18 cellular contexts compared by ENCODE assay signal in the genomic region with DNA sequence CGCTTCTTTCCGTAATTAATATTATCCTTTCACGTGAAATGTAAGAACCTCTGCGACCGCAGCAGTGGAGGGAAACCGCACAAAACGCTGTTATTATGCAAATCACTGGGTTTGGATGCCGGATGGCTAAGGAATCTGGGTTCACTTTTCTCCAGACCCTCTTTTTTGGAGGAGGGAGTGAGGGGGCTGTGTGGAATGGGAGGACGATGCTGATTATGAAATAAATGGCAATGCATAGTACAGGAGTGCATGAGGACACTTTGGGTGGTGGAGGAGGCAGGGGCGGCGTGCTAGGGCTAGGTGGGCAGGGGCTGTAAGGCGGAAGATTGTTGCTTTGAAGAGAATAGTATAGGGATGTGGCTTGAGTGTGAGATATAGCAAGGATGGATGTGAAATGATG. TPM values are rescaled to one million over a fixed set of nuclear protein-coding genes. Genes with fewer than 3 reads are reported as not detected.
DNase-seq lines count a peak whose midpoint lies in the region; ATAC-seq and TF ChIP-seq lines count a peak whose summit lies in the region.
"Had no signal": no experiment of that assay in that cellular context is flagged by ENCODE, and none has a peak within 500 bp of the region (broad histone marks: within the 10 kb centered on the region; RNA-seq: fewer than 3 reads in every experiment).

No MANE protein-coding gene starts in this region.

- H3K4me1 Mint-ChIP-seq in T-cell = peaks cover 21 to 23% (median 22%) of the 10 kb centered on the region in 3 donors

- in situ Hi-C loops in gastrocnemius medialis (cut with MboI; ENCODE audit: low sequenced_read_pairs in 4 of 4) = no loop called here

- intact Hi-C loops in gastrocnemius medialis (cut with DNase I; ENCODE audit: low total_unique reads) = no loop called here

- ATAC-seq in T-cell (replicated peaks in 1 of 4) (no peak), gastrocnemius medialis (no peak)
- ATAC-seq: effector memory CD8-positive, alpha-beta T cell; left lobe of liver; Panc1 had no signal

- no peaks in the 10 kb centered on the region for H3K9me3 ChIP-seq in iPS-15b (ENCODE audit: control insufficient read depth, insufficient read depth, low read length)
- H3K9me3 ChIP-seq in gastrocnemius medialis = no peaks in the 10 kb centered on the region
- H3K9me3 ChIP-seq in Peyer's patch = no peaks in the 10 kb centered on the region
- H3K9me3 ChIP-seq: neutrophil had no signal

- peaks cover 11% of the 10 kb centered on the region for H3K27me3 ChIP-seq in iPS-15b (ENCODE audit: control insufficient read depth, insufficient read depth, low read length)
- peaks cover 0 to 20% (median 8%) of the 10 kb centered on the region in 3 donors for H3K27me3 ChIP-seq in gastrocnemius medialis
- peaks cover 0 to 11% of the 10 kb centered on the region in 2 donors for H3K27me3 ChIP-seq in Peyer's patch

- H3K9ac ChIP-seq in iPS-15b (ENCODE audit: low read depth, low read length) = no peak overlapping the region

- H3K36me3 Mint-ChIP-seq in T-cell = no peaks in the 10 kb centered on the region

- H3K36me3 ChIP-seq in iPS-15b (ENCODE audit: control insufficient read depth, insufficient read depth, low read length) (no peaks in the 10 kb centered on the region), gastrocnemius medialis (no peaks in the 10 kb centered on the region), Peyer's patch (no peaks in the 10 kb centered on the region)
- H3K36me3 ChIP-seq: neutrophil had no signal

- TF ChIP-seq POLR2A in gastrocnemius medialis (IDR thresholded peaks at IDR 0.05) = no peak
- no peak for TF ChIP-seq POLR2A in Peyer's patch (IDR thresholded peaks at IDR 0.05)

- TF ChIP-seq CTCF in gastrocnemius medialis (IDR thresholded peaks at IDR 0.05 in 4 of 5, conservative IDR thresholded peaks at IDR 0.05 in 1 of 5) (no peak), Peyer's patch (IDR thresholded peaks at IDR 0.05) (no peak)

- peaks cover 31 to 45% of the 10 kb centered on the region in 2 donors for H3K27me3 Mint-ChIP-seq in T-cell

- peak overlapping the region in 3 of 4 donors; percentile 66 to 84 (median 78) for H3K27ac ChIP-seq in gastrocnemius medialis
- H3K27ac ChIP-seq in Peyer's patch = no peak overlapping the region
- H3K27ac ChIP-seq: neutrophil had no signal

- CTCF ChIA-PET in T-cell (lab: Charles Lee) = no interaction called here

- H3K4me3 Mint-ChIP-seq in T-cell = peak overlapping the region in 2 of 3 donors; percentile 6 to 72

- peak overlapping the region; percentile 84 for H3K4me3 ChIP-seq in iPS-15b (ENCODE audit: low read depth, low read length)
- H3K4me3 ChIP-seq in gastrocnemius medialis = peak overlapping the region; percentile 68 to 93 (median 80)
- H3K4me3 ChIP-seq in Peyer's patch = no peak overlapping the region

- peak; percentile 18 for DNase-seq in NCI-H146 (lab: John Stamatoyannopoulos, UW)
- no peak for DNase-seq in NCI-H146 treated with DMSO at 0.1 percent for 48 hours (lab: John Stamatoyannopoulos, UW; ENCODE audit: unreplicated experiment)
- no peak for DNase-seq in T-cell
- no peak for DNase-seq in gastrocnemius medialis
- DNase-seq in Peyer's patch = no peak
- no peak for DNase-seq in T-helper 9 cell
- no peak for DNase-seq in AG08395 (ENCODE audit: low spot score)
- DNase-seq: activated CD4-positive, alpha-beta T cell treated with anti-CD3 and anti-CD28 coated beads, Interleukin-2, amount 50 U/mL, for 48 hours; activated effector memory CD4-positive, alpha-beta T cell treated with anti-CD3 and anti-CD28 coated beads, Interleukin-2, amount 50 U/mL, for 16 hours; Calu3; effector memory CD8-positive, alpha-beta T cell; HCEC 1CT; stimulated activated CD4-positive, alpha-beta T cell treated with anti-CD3 and anti-CD28 coated beads, Interleukin-12 subunit alpha, Interleukin-12 subunit beta, amount 100 ng/mL, for 4 hours; T1000 had no signal

- H3K4me1 ChIP-seq in iPS-15b (ENCODE audit: control insufficient read depth, insufficient read depth, low read length) = peaks cover 14% of the 10 kb centered on the region
- peaks cover 12 to 33% of the 10 kb centered on the region in 2 donors for H3K4me1 ChIP-seq in gastrocnemius medialis
- H3K4me1 ChIP-seq in Peyer's patch = peaks cover 0 to 11% (median 0%) of the 10 kb centered on the region in 4 donors

- H3K9me3 Mint-ChIP-seq in T-cell = peaks cover 0 to 3% (median 0%) of the 10 kb centered on the region in 3 donors

- H3K27ac Mint-ChIP-seq in T-cell = no peak overlapping the region
- H3K27ac Mint-ChIP-seq: effector memory CD8-positive, alpha-beta T cell had no signal

- POLR2A ChIA-PET in T-cell (lab: Charles Lee) = no interaction called here

RNA-seq across cellular contexts. Expression of a gene that starts 1.8 kb away (rescaled TPM):
- total RNA-seq in T-cell (under 1 TPM in 2 of 5 donors, not detected in 3; 0.23 to 0.25 TPM), gastrocnemius medialis (1 to 10 TPM; 2.7 to 9.0 (median 6.0) TPM), Peyer's patch (10 to 100 TPM in 1 of 4 donors, 1 to 10 TPM in 3; 1.2 to 22.3 (median 2.4) TPM)

Comparison
In these comparisons a context has a peak if more than half of its experiments do, and no peak if none do; other contexts are left out.
1. H3K4me3 ChIP-seq: peak in iPS-15b (single experiment) and gastrocnemius medialis (4 of 4); none in Peyer's patch (0 of 4).
2. H3K27ac ChIP-seq: peak in gastrocnemius medialis (3 of 4); none in Peyer's patch (0 of 4).